9 cellular contexts compared by ENCODE assay signal in genomic region chr15:78977091-78977571, GRCh38. TPM values are rescaled to one million over a fixed set of nuclear protein-coding genes. Genes with fewer than 3 reads are reported as not detected.
DNase-seq lines count a peak whose midpoint lies in the region; ATAC-seq, FAIRE-seq and TF ChIP-seq lines count a peak whose summit lies in the region.
"Had no signal": no experiment of that assay in that cellular context is flagged by ENCODE, and none has a peak within 500 bp of the region (broad histone marks: within the 10 kb centered on the region; RNA-seq: fewer than 3 reads in every experiment).

No MANE protein-coding gene starts in this region.

- H3K4me2 ChIP-seq in MM.1S (ENCODE audit: low read depth, low read length) = peak overlapping the region; percentile 49

- no peak overlapping the region for H3K4me3 ChIP-seq in MM.1S (ENCODE audit: low read length)

- TF ChIP-seq CTCF in MM.1S (IDR thresholded peaks at IDR 0.05; ENCODE audit: low read length) = no peak

- intact Hi-C loops in sciatic nerve (cut with DNase I) = no loop called here

- no peak for FAIRE-seq in urothelium cell line (lab: Jason Lieb, UNC)

- ATAC-seq in HG02759 (IDR thresholded peaks at IDR 0.05; ENCODE audit: unreplicated experiment) = peak; percentile 67
- ATAC-seq in sciatic nerve = peak; percentile 44
- ATAC-seq: foreskin keratinocyte had no signal

- H2AFZ ChIP-seq in MM.1S (ENCODE audit: low read length) = peak overlapping the region; percentile 71

- H3K79me2 ChIP-seq in MM.1S (ENCODE audit: low read length) = no peaks in the 10 kb centered on the region

- no peaks in the 10 kb centered on the region for H3K9me2 ChIP-seq in MM.1S (replicated peaks; ENCODE audit: insufficient read depth, low read length)

- H3K27ac ChIP-seq in MM.1S (ENCODE audit: low read length) = peak overlapping the region; percentile 19; the same call in 1 of the 2 replicates
- H3K27ac ChIP-seq in caudate nucleus (ENCODE audit: low read depth, low read length) = no peak overlapping the region
- H3K27ac ChIP-seq: foreskin keratinocyte had no signal

- H3K27me3 ChIP-seq in MM.1S (replicated peaks; ENCODE audit: insufficient read depth, low read length) = no peaks in the 10 kb centered on the region
- H3K27me3 ChIP-seq: foreskin keratinocyte had no signal

- H3F3A ChIP-seq in MM.1S (ENCODE audit: insufficient read depth, low read length) = no peaks in the 10 kb centered on the region

- no peaks in the 10 kb centered on the region for H4K20me1 ChIP-seq in MM.1S (ENCODE audit: insufficient read depth, low read length)

- peaks cover 14% of the 10 kb centered on the region for H3K4me1 ChIP-seq in MM.1S (ENCODE audit: low read length)
- H3K4me1 ChIP-seq: foreskin keratinocyte had no signal

- H3K36me3 ChIP-seq in MM.1S (replicated peaks; ENCODE audit: insufficient read depth, low read length) = no peaks in the 10 kb centered on the region

- DNase-seq in GM19238 (ENCODE audit: insufficient read length, low spot score) = peak; percentile 69
- DNase-seq in MM.1S = peak; percentile 60
- DNase-seq in sciatic nerve (ENCODE audit: low spot score) = no peak
- no peak for DNase-seq in caudate nucleus (lab: John Stamatoyannopoulos, UW)
- no peak for DNase-seq in urothelium cell line (ENCODE audit: low spot score)
- DNase-seq in ecto neural progenitor cell (ENCODE audit: low spot score) = no peak
- DNase-seq: foreskin keratinocyte, H9 had no signal

- H3K9me3 ChIP-seq in MM.1S (replicated peaks; ENCODE audit: insufficient read depth, low read length) = no peaks in the 10 kb centered on the region

- no peak overlapping the region for H3K9ac ChIP-seq in MM.1S (ENCODE audit: low read length)

RNA-seq across cellular contexts. Expression of gene CTSH, which starts 32.3 kb away (rescaled TPM):
- total RNA-seq in sciatic nerve = 81.6 TPM

Comparison
In these comparisons a context has a peak if more than half of its experiments do, and no peak if none do; other contexts are left out.
1. DNase-seq: peak in GM19238 (single experiment) and MM.1S (single experiment); none in sciatic nerve (single experiment), caudate nucleus (0 of 61), urothelium cell line (single experiment) and ecto neural progenitor cell (single experiment).